1 cellular context compared by ENCODE assay signal in genomic region chr14:65131176-65131765, GRCh38.
TF ChIP-seq lines count a peak whose summit lies in the region.

No MANE protein-coding gene starts in this region.

TF ChIP-seq in SK-N-SH treated with all-trans-retinoic acid at 6 μM for 48 hours, 23 proteins besides CTCF, POLR2A, EP300 and RAD21 (continued from another document):
- TF ChIP-seq PATZ1 (CRISPR knock-in tag; IDR thresholded peaks at IDR 0.05; ENCODE audit: borderline replicate concordance) = no peak
